In genomic region chr3:193788189-193788946, GRCh38 we compare ENCODE assay signal across 8 cellular contexts.
A peak's percentile ranks its signal among the peaks of the same experiment; 100 is the strongest.
DNase-seq lines count a peak whose midpoint lies in the region; ATAC-seq lines count a peak whose summit lies in the region.

No MANE protein-coding gene starts in this region.

- H3K36me3 Mint-ChIP-seq in activated T-cell treated with anti-CD3 and anti-CD28 coated beads, Interleukin-2, amount 50 U/mL, for 72 hours (ENCODE audit: insufficient read depth in 2 of 2), result no peaks in the 10 kb centered on the region

- no peak overlapping the region for H3K27ac Mint-ChIP-seq in activated T-cell treated with anti-CD3 and anti-CD28 coated beads, Interleukin-2, amount 50 U/mL, for 72 hours

- intact Hi-C loops in left ventricle myocardium superior (cut with micrococcal nuclease), result loop anchor here (5.0 kb wide), 1 partner anchor 524 kb away; no protein-coding TSS in a partner anchor

- no peaks in the 10 kb centered on the region for H3K9me3 Mint-ChIP-seq in activated T-cell treated with anti-CD3 and anti-CD28 coated beads, Interleukin-2, amount 50 U/mL, for 72 hours

- H3K27me3 Mint-ChIP-seq in activated T-cell treated with anti-CD3 and anti-CD28 coated beads, Interleukin-2, amount 50 U/mL, for 72 hours (ENCODE audit: low read depth), result peaks cover 37% of the 10 kb centered on the region

- peak; percentile 24 for DNase-seq in stimulated activated CD4-positive, alpha-beta T cell treated with anti-CD3 and anti-CD28 coated beads, Interleukin-15, amount 100 ng/mL, for 24 hours
- no peak for DNase-seq in stimulated activated CD4-positive, alpha-beta T cell treated with anti-CD3 and anti-CD28 coated beads, Interleukin-4, amount 100 ng/mL, for 4 hours
- DNase-seq in NCI-H2107 (lab: John Stamatoyannopoulos, UW), result peak; percentile 63
- DNase-seq in activated T-cell treated with anti-CD3 and anti-CD28 coated beads, Interleukin-2, amount 50 U/mL, for 72 hours, result peak; percentile 28 to 45
- DNase-seq in left ventricle myocardium superior, result peak; percentile 65
- peak; percentile 86 for DNase-seq in retina
- no peak for DNase-seq in NCI-H1048 (lab: John Stamatoyannopoulos, UW)

- ATAC-seq in HG02840 (IDR thresholded peaks at IDR 0.05; ENCODE audit: low FRiP score, unreplicated experiment) (peak; percentile 62), left ventricle myocardium superior (peak; percentile 96)
- peak; percentile 73 to 77 for ATAC-seq in activated T-cell treated with anti-CD3 and anti-CD28 coated beads, Interleukin-2, amount 50 U/mL, for 72 hours (replicated peaks in 1 of 2)

- H3K4me1 Mint-ChIP-seq in activated T-cell treated with anti-CD3 and anti-CD28 coated beads, Interleukin-2, amount 50 U/mL, for 72 hours (ENCODE audit: low read depth), result no peaks in the 10 kb centered on the region

- H3K4me3 Mint-ChIP-seq in activated T-cell treated with anti-CD3 and anti-CD28 coated beads, Interleukin-2, amount 50 U/mL, for 72 hours, result no peak overlapping the region

Comparison
In these comparisons a context has a peak if more than half of its experiments do, and no peak if none do; other contexts are left out.
1. DNase-seq: peak in stimulated activated CD4-positive, alpha-beta T cell treated with anti-CD3 and anti-CD28 coated beads, Interleukin-15, amount 100 ng/mL, for 24 hours (single experiment), NCI-H2107 (single experiment), activated T-cell treated with anti-CD3 and anti-CD28 coated beads, Interleukin-2, amount 50 U/mL, for 72 hours (2 of 2), left ventricle myocardium superior (single experiment) and retina (single experiment); none in stimulated activated CD4-positive, alpha-beta T cell treated with anti-CD3 and anti-CD28 coated beads, Interleukin-4, amount 100 ng/mL, for 4 hours (0 of 2) and NCI-H1048 (single experiment).
2. Peak in every context shown above with its lines, with median percentiles within 50 percentile points of each other: ATAC-seq.